16 cellular contexts compared by ENCODE assay signal in genomic region chr10:16856567-16856966, GRCh38. TPM values are rescaled to one million over a fixed set of nuclear protein-coding genes. Genes with fewer than 3 reads are reported as not detected.
DNase-seq lines count a peak whose midpoint lies in the region; ATAC-seq, FAIRE-seq and TF ChIP-seq lines count a peak whose summit lies in the region.
"Had no signal": no experiment of that assay in that cellular context is flagged by ENCODE, and none has a peak within 500 bp of the region (broad histone marks: within the 10 kb centered on the region; RNA-seq: fewer than 3 reads in every experiment).

No MANE protein-coding gene starts in this region.

- no peak overlapping the region for H3K9ac ChIP-seq in NT2/D1 (ENCODE audit: insufficient read length, low read depth)
- H3K9ac ChIP-seq: BLaER1 had no signal

- TF ChIP-seq POLR2A in GM12892 (IDR thresholded peaks at IDR 0.05; ENCODE audit: low read depth, low read length), result no peak

- no peaks in the 10 kb centered on the region for H3K9me3 ChIP-seq in NT2/D1 (ENCODE audit: insufficient read depth, low read length)
- H3K9me3 ChIP-seq: BLaER1 had no signal

- no peak overlapping the region for H3K4me3 ChIP-seq in NT2/D1 (ENCODE audit: insufficient read length, low read depth)
- no peak overlapping the region for H3K4me3 ChIP-seq in cardiac fibroblast (replicated peaks in 1 of 2; ENCODE audit: low read depth in 2 of 2, low read length in 2 of 2)
- H3K4me3 ChIP-seq: BLaER1, GM12878, PC-9 had no signal

- peak; percentile 36 for FAIRE-seq in GM12892 (lab: Jason Lieb, UNC)
- FAIRE-seq: GM12878, islet of Langerhans had no signal

- no peaks in the 10 kb centered on the region for H3K4me1 ChIP-seq in NT2/D1 (ENCODE audit: insufficient read depth, insufficient read length)
- H3K4me1 ChIP-seq: BLaER1 had no signal

- TF ChIP-seq CTCF in cardiac fibroblast (IDR thresholded peaks at IDR 0.05; ENCODE audit: low read depth, low read length), result no peak

- no peaks in the 10 kb centered on the region for H3K36me3 ChIP-seq in NT2/D1 (ENCODE audit: insufficient read depth, insufficient read length, low read length)
- H3K36me3 ChIP-seq: BLaER1 had no signal

- no peak for ATAC-seq in GM21717 (IDR thresholded peaks at IDR 0.05; ENCODE audit: unreplicated experiment)
- ATAC-seq: GM12878, T-helper 17 cell had no signal

- DNase-seq in GM12892 (ENCODE audit: insufficient read length) (no peak), NT2/D1 (ENCODE audit: low read depth, low spot score) (peak; percentile 8), cardiac fibroblast (ENCODE audit: low read depth in 2 of 2) (peak; percentile 9 to 64), left kidney (ENCODE audit: low read depth, low spot score) (peak; percentile 52), NCI-H226 (no peak), NCI-H2227 treated with DMSO at 0.1 percent for 48 hours (lab: John Stamatoyannopoulos, UW) (no peak), NCI-H187 (lab: John Stamatoyannopoulos, UW) (no peak)
- DNase-seq: amygdala, DMS79, NCI-H345, PC-9, T-helper 17 cell had no signal

- H3K27me3 ChIP-seq in NT2/D1 (ENCODE audit: insufficient read depth, insufficient read length), result no peaks in the 10 kb centered on the region
- H3K27me3 ChIP-seq: BLaER1 had no signal

RNA-seq across cellular contexts. Expression of gene RSU1, which starts 39.3 kb away (rescaled TPM):
- polyA plus RNA-seq in GM12892 (2012; ENCODE audit: missing spikeins), result 47.0 TPM

Comparison
In these comparisons a context has a peak if more than half of its experiments do, and no peak if none do; other contexts are left out.
1. DNase-seq: peak in NT2/D1 (single experiment), cardiac fibroblast (2 of 2) and left kidney (single experiment); none in GM12892 (single experiment), NCI-H226 (single experiment), NCI-H2227 treated with DMSO at 0.1 percent for 48 hours (single experiment) and NCI-H187 (0 of 2).